ENCODE assay signal across 25 cellular contexts in the genomic region with DNA sequence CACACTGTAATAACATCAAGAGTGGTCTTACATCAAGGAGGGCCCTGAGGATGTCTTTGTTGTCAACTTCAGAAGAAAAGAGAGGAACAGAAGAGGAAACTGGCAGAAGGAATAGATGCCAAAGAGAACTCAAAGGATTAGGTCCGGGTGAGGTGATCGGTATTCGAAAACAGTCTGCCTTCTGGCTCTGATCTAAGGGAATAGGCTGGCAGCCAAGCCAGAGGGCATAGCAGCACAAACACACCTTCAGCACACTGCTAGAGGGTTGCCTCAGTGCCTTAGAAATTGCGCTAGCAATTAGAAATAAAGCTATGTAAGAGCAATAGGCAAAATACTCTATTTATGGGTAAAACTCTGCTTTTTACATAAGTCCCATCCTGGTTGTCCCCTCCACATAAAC.
"Had no signal": no experiment of that assay in that cellular context is flagged by ENCODE, and none has a peak within 500 bp of the region (broad histone marks: within the 10 kb centered on the region; RNA-seq: fewer than 3 reads in every experiment).

No MANE protein-coding gene starts in this region.

- H3K27me3 ChIP-seq: neutrophil, pancreas, thyroid gland had no signal

- DNase-seq: effector CD4-positive, alpha-beta T cell; heart left ventricle; left colon; left ventricle myocardium inferior; lower lobe of right lung; mucosa of descending colon; naive B cell; pancreas; retina; stimulated activated CD4-positive, alpha-beta T cell treated with anti-CD3 and anti-CD28 coated beads, Interleukin-12 subunit alpha, Interleukin-12 subunit beta, amount 100 ng/mL, for 4 hours; stimulated activated CD4-positive, alpha-beta T cell treated with anti-CD3 and anti-CD28 coated beads, Interleukin-1b, Interleukin-23, amount 100 ng/mL, for 48 hours; stimulated activated CD4-positive, alpha-beta T cell treated with anti-CD3 and anti-CD28 coated beads, Interleukin-4, amount 100 ng/mL, for 1 hour; stimulated activated CD8-positive, alpha-beta memory T cell treated with anti-CD3 and anti-CD28 coated beads, Interleukin-4, amount 100 ng/mL, for 48 hours; stimulated activated naive CD4-positive, alpha-beta T cell; stimulated activated naive CD8-positive, alpha-beta T cell treated with anti-CD3 and anti-CD28 coated beads, Interleukin-15, amount 100 ng/mL, for 72 hours; thyroid gland had no signal

- H3K79me2 ChIP-seq: hepatocyte had no signal

- H3K4me1 Mint-ChIP-seq: memory B cell; naive B cell; neural crest cell; stimulated activated naive CD8-positive, alpha-beta T cell treated with anti-CD3 and anti-CD28 coated beads, Interleukin-15, amount 100 ng/mL, for 72 hours had no signal

- H3K4me3 Mint-ChIP-seq: memory B cell; naive B cell; natural killer cell treated with Interleukin-12 subunit alpha and Interleukin-12 subunit beta and Interleukin-15 and Interleukin-18, amount 100 ng/mL, for 72 hours; neural crest cell; stimulated activated naive CD8-positive, alpha-beta T cell treated with anti-CD3 and anti-CD28 coated beads, Interleukin-15, amount 100 ng/mL, for 72 hours; type B pancreatic cell had no signal

- H3K36me3 ChIP-seq: heart left ventricle, left ventricle myocardium inferior, lower lobe of right lung, neutrophil, pancreas, thyroid gland had no signal

- H3K4me2 ChIP-seq: hepatocyte, smooth muscle cell had no signal

- H3K27ac Mint-ChIP-seq: memory B cell; naive B cell; natural killer cell treated with Interleukin-12 subunit alpha and Interleukin-12 subunit beta and Interleukin-15 and Interleukin-18, amount 100 ng/mL, for 72 hours; stimulated activated naive CD8-positive, alpha-beta T cell treated with anti-CD3 and anti-CD28 coated beads, Interleukin-15, amount 100 ng/mL, for 72 hours; type B pancreatic cell had no signal

- H2AFZ ChIP-seq: hepatocyte had no signal

- ATAC-seq: left colon; lower lobe of right lung; mucosa of descending colon; natural killer cell treated with Interleukin-12 subunit alpha and Interleukin-12 subunit beta and Interleukin-15 and Interleukin-18, amount 100 ng/mL, for 72 hours; pancreas; sciatic nerve; stimulated activated naive CD8-positive, alpha-beta T cell treated with anti-CD3 and anti-CD28 coated beads, Interleukin-15, amount 100 ng/mL, for 72 hours had no signal

- H3K27ac ChIP-seq: dorsolateral prefrontal cortex, heart left ventricle, hepatocyte, left ventricle myocardium inferior, lower lobe of right lung, neutrophil, pancreas, thyroid gland had no signal

- H3K4me3 ChIP-seq: dorsolateral prefrontal cortex, heart left ventricle, hepatocyte, left ventricle myocardium inferior, lower lobe of right lung, mucosa of descending colon, pancreas, smooth muscle cell, thyroid gland had no signal

- H3K9me3 Mint-ChIP-seq: memory B cell; natural killer cell treated with Interleukin-12 subunit alpha and Interleukin-12 subunit beta and Interleukin-15 and Interleukin-18, amount 100 ng/mL, for 72 hours; neural crest cell; stimulated activated naive CD8-positive, alpha-beta T cell treated with anti-CD3 and anti-CD28 coated beads, Interleukin-15, amount 100 ng/mL, for 72 hours; type B pancreatic cell had no signal

- H3K9me3 ChIP-seq: heart left ventricle, left ventricle myocardium inferior, lower lobe of right lung, mucosa of descending colon, neutrophil, pancreas, thyroid gland had no signal

- H3K36me3 Mint-ChIP-seq: memory B cell; naive B cell; natural killer cell treated with Interleukin-12 subunit alpha and Interleukin-12 subunit beta and Interleukin-15 and Interleukin-18, amount 100 ng/mL, for 72 hours; type B pancreatic cell had no signal

- H3K4me1 ChIP-seq: heart left ventricle, lower lobe of right lung, pancreas, thyroid gland had no signal
